Comparison of ENCODE assay signal across 8 cellular contexts in the genomic region with DNA sequence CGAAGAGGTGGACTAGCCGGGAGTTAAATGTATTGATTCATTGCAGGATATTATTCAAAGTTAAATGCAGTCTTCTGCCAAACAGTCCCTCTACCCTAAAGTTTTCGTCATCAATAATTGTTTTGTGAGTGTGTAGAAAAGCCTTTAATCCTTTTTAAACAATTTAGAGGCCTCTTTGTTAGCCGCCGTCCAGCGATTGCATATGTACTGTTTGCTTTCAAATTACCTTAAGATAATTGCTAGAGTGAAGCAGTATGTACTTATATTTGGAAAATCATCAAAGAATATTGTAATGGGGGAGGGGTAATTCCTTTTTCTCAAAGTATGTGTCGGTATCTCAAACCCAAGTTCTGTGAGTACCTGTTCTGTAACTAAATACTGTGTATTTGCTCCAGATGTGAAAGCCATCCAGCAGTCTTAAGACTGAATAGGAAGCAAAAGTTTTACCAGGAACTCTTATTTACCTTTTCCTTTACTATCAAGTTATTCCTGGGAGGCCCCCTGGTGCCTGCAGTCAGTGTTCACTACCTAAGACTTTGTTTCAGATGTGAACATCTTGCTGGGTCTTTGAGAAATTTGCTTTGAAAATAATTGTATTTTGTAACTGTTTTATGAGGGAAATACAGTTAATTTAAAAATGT. TPM values are rescaled to one million over a fixed set of nuclear protein-coding genes. Genes with fewer than 3 reads are reported as not detected.
DNase-seq lines count a peak whose midpoint lies in the region; ATAC-seq and TF ChIP-seq lines count a peak whose summit lies in the region.

No MANE protein-coding gene starts in this region.

- H3K4me1 ChIP-seq in ACC112 (ENCODE audit: control insufficient read depth, insufficient read depth, low read length, unreplicated experiment) (peaks cover 53% of the 10 kb centered on the region), upper lobe of right lung (peaks cover 57% of the 10 kb centered on the region)

- peaks cover 14% of the 10 kb centered on the region for H4K20me1 ChIP-seq in neural cell (ENCODE audit: insufficient read depth)

- no peaks in the 10 kb centered on the region for H3K9me2 ChIP-seq in neural cell (ENCODE audit: insufficient read depth, low read length)

- H3K27ac ChIP-seq in ACC112 (ENCODE audit: low read depth, low read length) (peak overlapping the region; percentile 90), neural cell (ENCODE audit: low read length) (peak overlapping the region; percentile 98), upper lobe of right lung (peak overlapping the region; percentile 99)

- H3K79me2 ChIP-seq in ACC112 (ENCODE audit: control insufficient read depth, insufficient read depth, low read length, unreplicated experiment) = peaks cover 66% of the 10 kb centered on the region
- H3K79me2 ChIP-seq in neural cell (replicated peaks; ENCODE audit: insufficient read depth, low read length) = peaks cover 58% of the 10 kb centered on the region

- H3K4me2 ChIP-seq in neural cell (ENCODE audit: low read length) = peak overlapping the region; percentile 78

- H3K9me3 Mint-ChIP-seq in activated T-cell treated with anti-CD3 and anti-CD28 coated beads, Interleukin-2, amount 50 U/mL, for 4 hours = no peaks in the 10 kb centered on the region

- peak overlapping the region; percentile 99 for H3K4me3 Mint-ChIP-seq in activated T-cell treated with anti-CD3 and anti-CD28 coated beads, Interleukin-2, amount 50 U/mL, for 4 hours

- H3F3A ChIP-seq in neural cell (ENCODE audit: insufficient read depth, low read length, poor library complexity, severe bottlenecking) = no peaks in the 10 kb centered on the region

- H3K9me3 ChIP-seq in neural cell (ENCODE audit: low read length) = no peaks in the 10 kb centered on the region
- no peaks in the 10 kb centered on the region for H3K9me3 ChIP-seq in upper lobe of right lung

- H3K27me3 Mint-ChIP-seq in activated T-cell treated with anti-CD3 and anti-CD28 coated beads, Interleukin-2, amount 50 U/mL, for 4 hours (ENCODE audit: low read depth) = no peaks in the 10 kb centered on the region

- no peak for ATAC-seq in activated T-cell treated with anti-CD3 and anti-CD28 coated beads, Interleukin-2, amount 50 U/mL, for 4 hours
- no peak for ATAC-seq in upper lobe of right lung
- no peak for ATAC-seq in HG02759 (IDR thresholded peaks at IDR 0.05; ENCODE audit: unreplicated experiment)

- intact Hi-C loops in upper lobe of right lung (cut with DNase I) = loop anchor here (10.0 kb wide), 1 partner anchor 158 kb away; no protein-coding TSS in a partner anchor

- peak; percentile 68 for TF ChIP-seq RAD21 in neural cell (conservative IDR thresholded peaks at IDR 0.05)

- no peaks in the 10 kb centered on the region for H3K27me3 ChIP-seq in ACC112 (ENCODE audit: insufficient read depth, low read length)
- no peaks in the 10 kb centered on the region for H3K27me3 ChIP-seq in neural cell (ENCODE audit: insufficient read depth, low read depth, low read length)
- H3K27me3 ChIP-seq in upper lobe of right lung = no peaks in the 10 kb centered on the region

- H2AFZ ChIP-seq in ACC112 (ENCODE audit: low read length, unreplicated experiment) (no peak overlapping the region), neural cell (ENCODE audit: low read depth, low read length) (no peak overlapping the region)

- no peak for TF ChIP-seq EP300 in neural cell (conservative IDR thresholded peaks at IDR 0.05; ENCODE audit: poor library complexity, severe bottlenecking)

- TF ChIP-seq CTCF in GM12873 (IDR thresholded peaks at IDR 0.05; ENCODE audit: insufficient read depth, low read depth, low read length, missing control alignments) = peak; percentile 59
- peak; percentile 67 for TF ChIP-seq CTCF in fibroblast of pulmonary artery (IDR thresholded peaks at IDR 0.05; ENCODE audit: low read length, missing control alignments)
- TF ChIP-seq CTCF in neural cell (IDR thresholded peaks at IDR 0.05; ENCODE audit: poor library complexity, severe bottlenecking) = peak; percentile 65
- peak; percentile 59 for TF ChIP-seq CTCF in upper lobe of right lung (IDR thresholded peaks at IDR 0.05)

- DNase-seq in NCI-H82 (lab: John Stamatoyannopoulos, UW) (peak; percentile 68), fibroblast of pulmonary artery (ENCODE audit: low read depth) (peak; percentile 85), upper lobe of right lung (peak; percentile 68)
- DNase-seq in activated T-cell treated with anti-CD3 and anti-CD28 coated beads, Interleukin-2, amount 50 U/mL, for 4 hours = peak; percentile 41

- peaks cover 8% of the 10 kb centered on the region for H3K36me3 Mint-ChIP-seq in activated T-cell treated with anti-CD3 and anti-CD28 coated beads, Interleukin-2, amount 50 U/mL, for 4 hours (ENCODE audit: insufficient read depth)

- H3K4me1 Mint-ChIP-seq in activated T-cell treated with anti-CD3 and anti-CD28 coated beads, Interleukin-2, amount 50 U/mL, for 4 hours (ENCODE audit: low read depth) = peaks cover 63% of the 10 kb centered on the region

- no peaks in the 10 kb centered on the region for H3K36me3 ChIP-seq in ACC112 (ENCODE audit: insufficient read depth, low read length)
- H3K36me3 ChIP-seq in neural cell (ENCODE audit: insufficient read depth, low read length) = no peaks in the 10 kb centered on the region
- H3K36me3 ChIP-seq in upper lobe of right lung = no peaks in the 10 kb centered on the region

- H3K4me3 ChIP-seq in ACC112 (ENCODE audit: low read depth, low read length) (peak overlapping the region; percentile 99), fibroblast of pulmonary artery (replicated peaks; ENCODE audit: low read depth, low read length) (peak overlapping the region; percentile 99), neural cell (ENCODE audit: low read length) (peak overlapping the region; percentile 90), upper lobe of right lung (peak overlapping the region; percentile 89)

- peak overlapping the region; percentile 99 for H3K9ac ChIP-seq in neural cell (ENCODE audit: low read length)

TF ChIP-seq in neural cell, 6 proteins besides CTCF, POLR2A, EP300 and RAD21:
- no peak for TF ChIP-seq POLR2AphosphoS5 (IDR thresholded peaks at IDR 0.05)
- TF ChIP-seq SMC3 (conservative IDR thresholded peaks at IDR 0.05; ENCODE audit: poor library complexity) = peak; percentile 72

RNA-seq across cellular contexts. Expression of a gene that starts 1.5 kb away (rescaled TPM):
- 100 to 1,000 TPM; 197 to 224 (median 210) TPM for total RNA-seq in activated T-cell treated with anti-CD3 and anti-CD28 coated beads, Interleukin-2, amount 50 U/mL, for 4 hours
- 135 and 239 TPM in 2 replicates for polyA plus RNA-seq in neural cell
- polyA minus RNA-seq in neural cell = 360 and 371 TPM in 2 replicates
- 256 TPM for total RNA-seq in upper lobe of right lung

RNA-seq across cellular contexts. Expression of a gene that starts 57.5 kb away (rescaled TPM):
- total RNA-seq in activated T-cell treated with anti-CD3 and anti-CD28 coated beads, Interleukin-2, amount 50 U/mL, for 4 hours = under 1 TPM in 2 of 3 donors, not detected in 1; 0.33 to 0.91 TPM
- polyA plus RNA-seq in neural cell = 0.22 and 0.46 TPM in 2 replicates
- 1.2 and 1.4 TPM in 2 replicates for polyA minus RNA-seq in neural cell
- 1.5 TPM for total RNA-seq in upper lobe of right lung
